In the genomic region with DNA sequence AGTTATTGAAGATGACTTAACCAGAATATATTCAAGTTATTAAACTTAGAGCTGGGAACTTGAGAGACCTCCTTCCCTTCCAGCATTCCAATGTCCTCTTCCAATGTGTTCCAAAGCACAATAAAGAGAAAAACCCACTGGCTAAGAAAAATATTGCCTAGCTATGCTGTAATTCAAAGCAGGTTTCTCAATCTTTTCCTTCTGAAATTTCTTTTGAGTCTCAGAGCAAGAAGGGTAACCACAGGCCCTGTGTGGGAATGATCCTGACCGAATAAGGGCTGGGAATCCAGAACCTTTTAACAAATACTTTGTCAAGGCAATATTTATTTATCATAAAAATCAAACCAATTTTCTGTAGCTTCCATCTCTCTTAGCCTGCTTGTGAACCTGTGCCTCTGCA, we compare ENCODE assay signal across 10 cellular contexts.
"Had no signal": no experiment of that assay in that cellular context is flagged by ENCODE, and none has a peak within 500 bp of the region (broad histone marks: within the 10 kb centered on the region; RNA-seq: fewer than 3 reads in every experiment).

No MANE protein-coding gene starts in this region.

- H3K4me3 Mint-ChIP-seq: HFFc6, IgD-negative memory B cell had no signal

- H3K9me3 Mint-ChIP-seq: IgD-negative memory B cell had no signal

- H3K4me3 ChIP-seq: GM23248, HAP-1 had no signal

- H3K36me3 ChIP-seq: HAP-1 had no signal

- DNase-seq: GM23248, GOT3, H7, HFFc6, KBM-7 had no signal

- H3K27ac Mint-ChIP-seq: HFFc6, IgD-negative memory B cell had no signal

- H3K9me3 ChIP-seq: HAP-1 had no signal

- H3K36me3 Mint-ChIP-seq: IgD-negative memory B cell had no signal

- ATAC-seq: HCT116, HepG2 had no signal

- H3K9ac ChIP-seq: GM23248, KMS-11 had no signal

- H3K4me1 ChIP-seq: HAP-1 had no signal
